30 cellular contexts compared by ENCODE assay signal in the genomic region with DNA sequence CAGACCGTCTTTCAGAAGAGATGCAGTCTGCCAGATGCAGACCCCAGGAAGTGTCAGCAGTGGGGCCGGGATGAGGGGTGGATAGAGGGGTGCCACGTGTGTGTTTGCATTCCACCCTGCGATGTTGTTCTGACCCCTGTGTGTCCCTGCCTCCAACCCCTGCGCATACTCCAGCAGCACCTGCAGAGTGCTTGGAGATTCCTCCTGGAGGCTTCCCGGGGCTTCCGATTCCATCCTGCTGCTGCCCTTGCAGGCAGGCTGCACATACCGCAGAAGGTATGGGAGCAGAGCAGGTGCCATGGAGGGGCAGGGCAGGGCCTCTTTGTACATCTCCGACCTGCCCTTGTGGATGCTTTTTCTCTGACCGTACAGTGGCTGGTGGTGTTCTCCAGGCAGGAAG.
"Had no signal": no experiment of that assay in that cellular context is flagged by ENCODE, and none has a peak within 500 bp of the region (broad histone marks: within the 10 kb centered on the region; RNA-seq: fewer than 3 reads in every experiment).

No MANE protein-coding gene starts in this region.

- H3K36me3 Mint-ChIP-seq: activated naive CD4-positive, alpha-beta T cell treated with anti-CD3 and anti-CD28 coated beads, Interleukin-2, amount 10 ng/mL, durations not matched to agents 7 days and 5 days; activated naive CD8-positive, alpha-beta T cell treated with anti-CD3 and anti-CD28 coated beads for 36 hours had no signal

- H3K36me3 ChIP-seq: ascending aorta, cardiac muscle cell, WERI-Rb-1 had no signal

- H3K4me3 Mint-ChIP-seq: activated CD4-positive, alpha-beta T cell treated with anti-CD3 and anti-CD28 coated beads, Interleukin-2, amount 10 ng/mL, durations not matched to agents 7 days and 5 days; activated CD8-positive, alpha-beta T cell treated with anti-CD3 and anti-CD28 coated beads, Interleukin-2, amount 10 ng/mL, durations not matched to agents 7 days and 5 days; activated naive CD4-positive, alpha-beta T cell treated with anti-CD3 and anti-CD28 coated beads, Interleukin-2, amount 10 ng/mL, durations not matched to agents 7 days and 5 days; activated naive CD8-positive, alpha-beta T cell treated with anti-CD3 and anti-CD28 coated beads for 36 hours; activated T-cell treated with anti-CD3 and anti-CD28 coated beads, Interleukin-2, amount 50 U/mL, for 4 hours; activated T-helper 1 cell treated with anti-CD3 and anti-CD28 coated beads, Interleukin-12 subunit alpha, Interleukin-12 subunit beta, Interleukin-2, Interleukin-4 antibody, amounts not matched to agents 30 ng/mL and 10 ng/mL and 1 ng/mL, durations not matched to agents 14 hours and 24 hours and 36 hours; central memory CD8-positive, alpha-beta T cell had no signal

- H3K9me3 Mint-ChIP-seq: activated CD4-positive, alpha-beta T cell treated with anti-CD3 and anti-CD28 coated beads, Interleukin-2, amount 10 ng/mL, durations not matched to agents 7 days and 5 days; activated naive CD4-positive, alpha-beta T cell treated with anti-CD3 and anti-CD28 coated beads, Interleukin-2, amount 10 ng/mL, durations not matched to agents 7 days and 5 days; activated T-cell treated with anti-CD3 and anti-CD28 coated beads, Interleukin-2, amount 50 U/mL, for 4 hours; activated T-helper 1 cell treated with anti-CD3 and anti-CD28 coated beads, Interleukin-12 subunit alpha, Interleukin-12 subunit beta, Interleukin-2, Interleukin-4 antibody, amounts not matched to agents 30 ng/mL and 10 ng/mL and 1 ng/mL, durations not matched to agents 14 hours and 24 hours and 36 hours; central memory CD8-positive, alpha-beta T cell had no signal

- H3K27ac ChIP-seq: ascending aorta, cardiac muscle cell, RWPE1, WERI-Rb-1 had no signal

- H3K4me1 Mint-ChIP-seq: activated CD4-positive, alpha-beta T cell treated with anti-CD3 and anti-CD28 coated beads, Interleukin-2, amount 10 ng/mL, durations not matched to agents 7 days and 5 days; activated naive CD4-positive, alpha-beta T cell treated with anti-CD3 and anti-CD28 coated beads, Interleukin-2, amount 10 ng/mL, durations not matched to agents 7 days and 5 days; activated naive CD8-positive, alpha-beta T cell treated with anti-CD3 and anti-CD28 coated beads for 36 hours; central memory CD8-positive, alpha-beta T cell had no signal

- H3K27me3 Mint-ChIP-seq: activated naive CD8-positive, alpha-beta T cell treated with anti-CD3 and anti-CD28 coated beads for 36 hours had no signal

- H3K27me3 ChIP-seq: ascending aorta had no signal

- ATAC-seq: activated CD8-positive, alpha-beta T cell treated with anti-CD3 and anti-CD28 coated beads, Interleukin-2, amount 10 ng/mL, durations not matched to agents 7 days and 5 days; activated T-cell treated with anti-CD3 and anti-CD28 coated beads, Interleukin-2, amount 50 U/mL, for 4 hours; PC-3; Right ventricle myocardium inferior; SK-N-SH treated with all-trans-retinoic acid at 6 μM for 48 hours had no signal

- H3K27ac Mint-ChIP-seq: activated CD4-positive, alpha-beta T cell treated with anti-CD3 and anti-CD28 coated beads, Interleukin-2, amount 10 ng/mL, durations not matched to agents 7 days and 5 days; activated CD8-positive, alpha-beta T cell treated with anti-CD3 and anti-CD28 coated beads, Interleukin-2, amount 10 ng/mL, durations not matched to agents 7 days and 5 days; activated naive CD4-positive, alpha-beta T cell treated with anti-CD3 and anti-CD28 coated beads, Interleukin-2, amount 10 ng/mL, durations not matched to agents 7 days and 5 days; activated naive CD8-positive, alpha-beta T cell treated with anti-CD3 and anti-CD28 coated beads for 36 hours; activated T-helper 1 cell treated with anti-CD3 and anti-CD28 coated beads, Interleukin-12 subunit alpha, Interleukin-12 subunit beta, Interleukin-2, Interleukin-4 antibody, amounts not matched to agents 30 ng/mL and 10 ng/mL and 1 ng/mL, durations not matched to agents 14 hours and 24 hours and 36 hours had no signal

- H3K4me3 ChIP-seq: ascending aorta, cardiac muscle cell had no signal

- H3K9me3 ChIP-seq: ascending aorta had no signal

- DNase-seq: activated CD4-positive, alpha-beta T cell treated with anti-CD3 and anti-CD28 coated beads, Interleukin-2, amount 10 ng/mL, durations not matched to agents 7 days and 5 days; activated CD4-positive, alpha-beta T cell treated with anti-CD3 and anti-CD28 coated beads, Interleukin-2, amount 50 U/mL, for 48 hours; activated CD8-positive, alpha-beta T cell treated with anti-CD3 and anti-CD28 coated beads, Interleukin-2, amount 10 ng/mL, durations not matched to agents 7 days and 5 days; activated gamma-delta T cell treated with Interleukin-2 at 50 U/mL for 16 hours; activated naive CD4-positive, alpha-beta T cell treated with anti-CD3 and anti-CD28 coated beads, Interleukin-2, amount 10 ng/mL, durations not matched to agents 7 days and 5 days; activated naive CD8-positive, alpha-beta T cell treated with anti-CD3 and anti-CD28 coated beads for 36 hours; activated T-cell treated with anti-CD3 and anti-CD28 coated beads for 4 hours; activated T-cell treated with anti-CD3 and anti-CD28 coated beads, Interleukin-2, amount 50 U/mL, for 4 hours; amygdala; NCI-H146; NCI-H187; NCI-H2029 treated with DMSO at 0.1 percent for 48 hours; NCI-H2107; NCI-H2227 treated with DMSO at 0.1 percent for 48 hours; NCI-H524 treated with DMSO at 0.1 percent for 48 hours; NCI-H748 treated with DMSO at 0.1 percent for 48 hours; NK-92 treated with Interleukin-12 subunit alpha and Interleukin-12 subunit beta, amount 100 ng/mL, for 24 hours; PC-3; SIG-M5; T-helper 1 cell; T-helper 2 cell; T-helper 9 cell; WERI-Rb-1 had no signal
